8 cellular contexts compared by ENCODE assay signal in the genomic region with DNA sequence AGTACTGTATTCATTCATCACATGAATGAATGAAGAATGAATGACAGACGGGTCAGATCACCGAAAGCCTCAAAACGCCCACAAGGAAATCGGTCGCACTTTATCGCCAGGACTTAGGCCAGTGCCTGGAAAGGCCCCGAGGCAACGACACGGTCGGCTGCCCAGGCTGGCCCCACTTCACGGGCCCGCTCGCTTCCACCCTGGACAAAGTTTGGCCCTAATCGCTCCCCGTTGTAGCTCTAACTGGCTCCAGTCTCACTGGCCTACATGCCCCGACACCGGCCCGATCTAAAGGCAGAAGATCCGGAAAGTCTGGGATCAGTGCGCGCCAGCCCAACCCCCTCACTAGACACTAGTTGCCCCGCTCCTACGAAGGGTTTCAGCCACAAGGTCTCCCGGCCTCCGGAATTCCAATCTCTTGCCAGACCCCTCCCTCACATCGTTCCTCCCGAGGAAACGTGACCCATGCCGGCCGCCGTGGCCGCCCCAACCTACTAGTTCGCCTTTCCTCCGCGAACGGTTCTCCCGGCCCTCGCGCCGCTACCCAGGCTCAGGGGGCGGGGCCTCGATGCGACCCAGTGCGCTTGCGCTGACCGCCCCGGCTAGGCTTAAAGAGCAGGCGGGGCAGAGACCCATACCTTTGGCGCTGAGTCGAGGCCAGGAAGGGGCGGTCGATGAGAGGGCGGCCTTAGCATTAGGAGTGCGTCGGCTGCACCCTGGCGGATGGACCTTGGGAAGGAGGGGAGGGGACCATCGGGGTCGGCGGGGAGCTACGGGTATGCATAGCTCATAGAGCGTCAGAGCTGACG.
DNase-seq lines count a peak whose midpoint lies in the region; ATAC-seq and TF ChIP-seq lines count a peak whose summit lies in the region.

A gene (minus strand): TSS at position 575 of the 809 bp plus-strand sequence. CDS start 3,954 bp downstream, outside the sequence.
A gene (plus strand): TSS at position 637 of the 809 bp plus-strand sequence. CDS start 22,138 bp downstream, outside the sequence.

- H3K9ac ChIP-seq in OCI-LY1 (ENCODE audit: low read length): peak within 1 kb of the TSS; percentile 83

- DNase-seq in DMS114 treated with DMSO at 0.1 percent for 48 hours (lab: John Stamatoyannopoulos, UW; ENCODE audit: unreplicated experiment): peak; percentile 71
- DNase-seq in HuH-7.5 (ENCODE audit: low spot score): peak; percentile 97
- peak; percentile 97 for DNase-seq in activated T-cell treated with anti-CD3 and anti-CD28 coated beads for 24 hours (ENCODE audit: low read depth)
- DNase-seq in epidermal melanocyte (ENCODE audit: insufficient read length, low spot score): peak; percentile 91
- DNase-seq in middle frontal gyrus (ENCODE audit: extremely low spot score, low spot score): peak; percentile 92
- peak; percentile 94 to 96 for DNase-seq in stimulated activated CD8-positive, alpha-beta memory T cell treated with anti-CD3 and anti-CD28 coated beads, Interleukin-2, amount 100 ng/mL, for 1 hour (ENCODE audit: low read depth in 2 of 2)

- peaks cover 26% of the 10 kb centered on the region for H3K4me1 ChIP-seq in OCI-LY1 (ENCODE audit: insufficient read depth, low read length, severe bottlenecking)

- peaks cover 8% of the 10 kb centered on the region for H3K9me3 ChIP-seq in OCI-LY1 (ENCODE audit: low read length)

- no peaks in the 10 kb centered on the region for H3F3A ChIP-seq in OCI-LY1 (ENCODE audit: insufficient read depth, low read length)

- peak within 1 kb of the TSS; percentile 78 for H3K4me3 ChIP-seq in OCI-LY1 (ENCODE audit: low read depth, low read length, poor library complexity, severe bottlenecking)

- H3K4me2 ChIP-seq in OCI-LY1 (ENCODE audit: low read length): peak within 1 kb of the TSS; percentile 85

- H3K9me2 ChIP-seq in OCI-LY1 (ENCODE audit: low read depth, low read length): no peaks in the 10 kb centered on the region

- TF ChIP-seq CTCF in OCI-LY1 (IDR thresholded peaks at IDR 0.05; ENCODE audit: low read length): peak; percentile 57; the same call in 1 of the 2 replicates

- peak within 1 kb of the TSS; percentile 34 for H3K27ac ChIP-seq in OCI-LY1 (ENCODE audit: low read depth, low read length, poor library complexity, severe bottlenecking)

- H3K27me3 ChIP-seq in OCI-LY1 (ENCODE audit: insufficient read depth, low read length): no peaks in the 10 kb centered on the region

- no peaks in the 10 kb centered on the region for H3K79me2 ChIP-seq in OCI-LY1 (ENCODE audit: insufficient read depth, low read length)

- H2AFZ ChIP-seq in OCI-LY1 (ENCODE audit: low read length): peak within 1 kb of the TSS; percentile 40

- H4K20me1 ChIP-seq in OCI-LY1 (ENCODE audit: insufficient read depth, low read length): no peaks in the 10 kb centered on the region

- ATAC-seq in GM21526 (IDR thresholded peaks at IDR 0.05; ENCODE audit: low FRiP score, unreplicated experiment): peak; percentile 79

- H3K36me3 ChIP-seq in OCI-LY1 (ENCODE audit: insufficient read depth, low read length): no peaks in the 10 kb centered on the region; the same call in 1 of the 2 replicates

Comparison
In these comparisons a context has a peak if more than half of its experiments do, and no peak if none do; other contexts are left out.
1. Peak in every context shown above with its lines: DNase-seq, ATAC-seq, H3K4me3 ChIP-seq and H3K27ac ChIP-seq.